ENCODE assay signal across 1 cellular context in the genomic region with DNA sequence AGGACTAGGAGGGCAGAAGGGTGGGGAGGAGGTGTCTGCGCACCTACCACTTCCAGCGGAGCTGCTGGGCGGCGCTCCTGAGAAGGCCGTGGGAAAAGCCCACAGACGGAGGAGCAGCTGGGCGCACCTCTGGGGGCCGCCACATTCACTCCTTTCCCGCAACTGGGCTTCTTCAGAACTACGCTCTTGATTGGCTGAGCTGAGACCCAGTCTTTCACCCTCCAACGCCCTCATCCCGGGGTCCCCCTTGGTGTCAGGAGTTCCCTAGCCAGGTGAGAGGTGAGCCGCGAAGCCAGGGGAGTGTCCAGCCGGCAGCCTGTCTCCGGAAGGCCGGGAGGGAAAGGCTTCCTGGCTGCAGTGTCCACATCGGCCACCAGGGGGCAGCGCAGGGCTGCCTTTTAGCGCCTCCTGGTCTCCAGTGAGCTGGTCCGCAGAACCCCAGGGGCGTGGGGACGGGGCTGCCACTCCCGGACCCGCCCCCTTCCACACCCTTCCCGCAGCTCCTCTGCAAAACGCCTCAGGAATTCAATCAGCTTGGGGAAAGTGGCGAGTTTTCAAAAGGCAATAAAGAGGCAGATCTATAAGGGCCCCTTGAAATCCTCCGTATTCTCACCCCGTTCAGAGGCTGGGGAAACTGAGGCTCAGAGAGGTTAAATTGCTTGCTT.
TF ChIP-seq lines count a peak whose summit lies in the region.

No MANE protein-coding gene starts in this region.

TF ChIP-seq in HepG2, 621 proteins besides CTCF, POLR2A, EP300 and RAD21 (continued from another document and continues in another):
- no peak for TF ChIP-seq ZKSCAN8 (CRISPR knock-in tag; IDR thresholded peaks at IDR 0.05; ENCODE audit: borderline replicate concordance)
- TF ChIP-seq, protein P1, sequence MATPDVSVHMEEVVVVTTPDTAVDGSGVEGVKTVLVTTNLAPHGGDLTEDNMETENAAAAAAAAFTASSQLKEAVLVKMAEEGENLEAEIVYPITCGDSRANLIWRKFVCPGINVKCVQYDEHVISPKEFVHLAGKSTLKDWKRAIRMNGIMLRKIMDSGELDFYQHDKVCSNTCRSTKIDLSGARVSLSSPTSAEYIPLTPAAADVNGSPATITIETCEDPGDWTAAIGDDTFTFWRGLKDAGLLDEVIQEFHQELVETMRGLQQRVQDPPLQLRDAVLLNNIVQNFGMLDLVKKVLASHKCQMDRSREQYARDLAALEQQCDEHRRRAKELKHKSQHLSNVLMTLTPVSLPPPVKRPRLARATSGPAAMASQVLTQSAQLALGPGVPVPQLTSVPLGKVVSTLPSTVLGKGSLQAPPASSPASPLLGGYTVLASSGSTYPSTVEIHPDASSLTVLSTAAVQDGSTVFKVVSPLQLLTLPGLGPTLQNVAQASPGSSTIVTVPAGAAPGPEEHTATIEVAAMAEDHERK (CRISPR knock-in tag; IDR thresholded peaks at IDR 0.05; ENCODE audit: low read depth): no peak
- no peak for TF ChIP-seq CBX5 (CRISPR knock-in tag; IDR thresholded peaks at IDR 0.05; ENCODE audit: borderline replicate concordance)
- TF ChIP-seq ZMAT3 (CRISPR knock-in tag; conservative IDR thresholded peaks at IDR 0.05): peak; percentile 20; the same call in 1 of the 2 replicates
- TF ChIP-seq BHLHE40 (IDR thresholded peaks at IDR 0.05; ENCODE audit: low read length): no peak
- TF ChIP-seq ZNF546 (CRISPR knock-in tag; conservative IDR thresholded peaks at IDR 0.05): 0 out of 2 replicates have a peak, but pooled peaks have one; percentile 64
- no peak for TF ChIP-seq HDAC2 (CRISPR knock-in tag; IDR thresholded peaks at IDR 0.05)
- no peak for TF ChIP-seq RCOR2 (CRISPR knock-in tag; IDR thresholded peaks at IDR 0.05)
- TF ChIP-seq, protein P2, sequence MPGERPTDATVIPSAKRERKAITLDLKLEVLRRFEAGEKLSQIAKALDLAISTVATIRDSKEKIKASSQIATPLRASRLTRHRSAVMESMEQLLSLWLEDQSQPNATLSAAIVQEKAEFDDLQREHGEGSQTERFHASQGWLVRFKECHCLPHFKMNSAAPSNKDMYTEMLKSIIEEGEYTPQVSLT (CRISPR knock-in tag; IDR thresholded peaks at IDR 0.05; ENCODE audit: borderline replicate concordance, low read depth): no peak
- TF ChIP-seq, protein P3, sequence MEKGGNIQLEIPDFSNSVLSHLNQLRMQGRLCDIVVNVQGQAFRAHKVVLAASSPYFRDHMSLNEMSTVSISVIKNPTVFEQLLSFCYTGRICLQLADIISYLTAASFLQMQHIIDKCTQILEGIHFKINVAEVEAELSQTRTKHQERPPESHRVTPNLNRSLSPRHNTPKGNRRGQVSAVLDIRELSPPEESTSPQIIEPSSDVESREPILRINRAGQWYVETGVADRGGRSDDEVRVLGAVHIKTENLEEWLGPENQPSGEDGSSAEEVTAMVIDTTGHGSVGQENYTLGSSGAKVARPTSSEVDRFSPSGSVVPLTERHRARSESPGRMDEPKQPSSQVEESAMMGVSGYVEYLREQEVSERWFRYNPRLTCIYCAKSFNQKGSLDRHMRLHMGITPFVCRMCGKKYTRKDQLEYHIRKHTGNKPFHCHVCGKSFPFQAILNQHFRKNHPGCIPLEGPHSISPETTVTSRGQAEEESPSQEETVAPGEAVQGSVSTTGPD (CRISPR knock-in tag; IDR thresholded peaks at IDR 0.05): no peak
- peak; percentile 35; the same call in 1 of the 2 replicates for TF ChIP-seq ZNF263 (CRISPR knock-in tag; IDR thresholded peaks at IDR 0.05)
- TF ChIP-seq, protein P4, sequence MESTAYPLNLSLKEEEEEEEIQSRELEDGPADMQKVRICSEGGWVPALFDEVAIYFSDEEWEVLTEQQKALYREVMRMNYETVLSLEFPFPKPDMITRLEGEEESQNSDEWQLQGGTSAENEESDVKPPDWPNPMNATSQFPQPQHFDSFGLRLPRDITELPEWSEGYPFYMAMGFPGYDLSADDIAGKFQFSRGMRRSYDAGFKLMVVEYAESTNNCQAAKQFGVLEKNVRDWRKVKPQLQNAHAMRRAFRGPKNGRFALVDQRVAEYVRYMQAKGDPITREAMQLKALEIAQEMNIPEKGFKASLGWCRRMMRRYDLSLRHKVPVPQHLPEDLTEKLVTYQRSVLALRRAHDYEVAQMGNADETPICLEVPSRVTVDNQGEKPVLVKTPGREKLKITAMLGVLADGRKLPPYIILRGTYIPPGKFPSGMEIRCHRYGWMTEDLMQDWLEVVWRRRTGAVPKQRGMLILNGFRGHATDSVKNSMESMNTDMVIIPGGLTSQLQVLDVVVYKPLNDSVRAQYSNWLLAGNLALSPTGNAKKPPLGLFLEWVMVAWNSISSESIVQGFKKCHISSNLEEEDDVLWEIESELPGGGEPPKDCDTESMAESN (CRISPR knock-in tag; conservative IDR thresholded peaks at IDR 0.05): 0 out of 2 replicates have a peak, but pooled peaks have one; percentile 48
- 0 out of 2 replicates have a peak, but pooled peaks have one; percentile 19 for TF ChIP-seq ZFP37 (CRISPR knock-in tag; IDR thresholded peaks at IDR 0.05; ENCODE audit: borderline replicate concordance)
- TF ChIP-seq, protein P5, sequence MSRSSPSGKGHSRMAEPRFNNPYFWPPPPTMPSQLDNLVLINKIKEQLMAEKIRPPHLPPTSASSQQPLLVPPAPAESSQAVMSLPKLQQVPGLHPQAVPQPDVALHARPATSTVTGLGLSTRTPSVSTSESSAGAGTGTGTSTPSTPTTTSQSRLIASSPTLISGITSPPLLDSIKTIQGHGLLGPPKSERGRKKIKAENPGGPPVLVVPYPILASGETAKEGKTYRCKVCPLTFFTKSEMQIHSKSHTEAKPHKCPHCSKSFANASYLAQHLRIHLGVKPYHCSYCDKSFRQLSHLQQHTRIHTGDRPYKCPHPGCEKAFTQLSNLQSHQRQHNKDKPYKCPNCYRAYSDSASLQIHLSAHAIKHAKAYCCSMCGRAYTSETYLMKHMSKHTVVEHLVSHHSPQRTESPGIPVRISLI (CRISPR knock-in tag; IDR thresholded peaks at IDR 0.05; ENCODE audit: borderline replicate concordance): no peak
- no peak for TF ChIP-seq PRMT3 (CRISPR knock-in tag; IDR thresholded peaks at IDR 0.05; ENCODE audit: borderline replicate concordance, low read depth)
- 0 out of 2 replicates have a peak, but pooled peaks have one; percentile 44 for TF ChIP-seq THAP11 (CRISPR knock-in tag; IDR thresholded peaks at IDR 0.05)
- TF ChIP-seq GATAD2A (CRISPR knock-in tag; IDR thresholded peaks at IDR 0.05): 0 out of 2 replicates have a peak, but pooled peaks have one; percentile 20
- TF ChIP-seq RFXAP (CRISPR knock-in tag; IDR thresholded peaks at IDR 0.05; ENCODE audit: borderline replicate concordance): no peak
- no peak for TF ChIP-seq ZNF337 (CRISPR knock-in tag; IDR thresholded peaks at IDR 0.05; ENCODE audit: borderline replicate concordance, low read depth)
- TF ChIP-seq KDM4B (CRISPR knock-in tag; IDR thresholded peaks at IDR 0.05): no peak
- TF ChIP-seq SP5 (CRISPR knock-in tag; IDR thresholded peaks at IDR 0.05; ENCODE audit: borderline replicate concordance, low read depth): no peak
- TF ChIP-seq MZF1 (CRISPR knock-in tag; IDR thresholded peaks at IDR 0.05; ENCODE audit: borderline replicate concordance): 0 out of 2 replicates have a peak, but pooled peaks have one; percentile 33
- TF ChIP-seq ZNF749 (CRISPR knock-in tag; IDR thresholded peaks at IDR 0.05; ENCODE audit: borderline replicate concordance): no peak
- TF ChIP-seq MTA1 (CRISPR knock-in tag; IDR thresholded peaks at IDR 0.05; ENCODE audit: borderline replicate concordance): no peak
- TF ChIP-seq ZNF766 (CRISPR knock-in tag; IDR thresholded peaks at IDR 0.05; ENCODE audit: borderline replicate concordance): peak; percentile 57; the same call in 1 of the 2 replicates
- no peak for TF ChIP-seq HNRNPH1 (optimal IDR thresholded peaks at IDR 0.05; ENCODE audit: low read depth, low read length)
- peak; percentile 61; the same call in 1 of the 2 replicates for TF ChIP-seq ZNF607 (CRISPR knock-in tag; IDR thresholded peaks at IDR 0.05; ENCODE audit: borderline replicate concordance)
- TF ChIP-seq, protein P6, sequence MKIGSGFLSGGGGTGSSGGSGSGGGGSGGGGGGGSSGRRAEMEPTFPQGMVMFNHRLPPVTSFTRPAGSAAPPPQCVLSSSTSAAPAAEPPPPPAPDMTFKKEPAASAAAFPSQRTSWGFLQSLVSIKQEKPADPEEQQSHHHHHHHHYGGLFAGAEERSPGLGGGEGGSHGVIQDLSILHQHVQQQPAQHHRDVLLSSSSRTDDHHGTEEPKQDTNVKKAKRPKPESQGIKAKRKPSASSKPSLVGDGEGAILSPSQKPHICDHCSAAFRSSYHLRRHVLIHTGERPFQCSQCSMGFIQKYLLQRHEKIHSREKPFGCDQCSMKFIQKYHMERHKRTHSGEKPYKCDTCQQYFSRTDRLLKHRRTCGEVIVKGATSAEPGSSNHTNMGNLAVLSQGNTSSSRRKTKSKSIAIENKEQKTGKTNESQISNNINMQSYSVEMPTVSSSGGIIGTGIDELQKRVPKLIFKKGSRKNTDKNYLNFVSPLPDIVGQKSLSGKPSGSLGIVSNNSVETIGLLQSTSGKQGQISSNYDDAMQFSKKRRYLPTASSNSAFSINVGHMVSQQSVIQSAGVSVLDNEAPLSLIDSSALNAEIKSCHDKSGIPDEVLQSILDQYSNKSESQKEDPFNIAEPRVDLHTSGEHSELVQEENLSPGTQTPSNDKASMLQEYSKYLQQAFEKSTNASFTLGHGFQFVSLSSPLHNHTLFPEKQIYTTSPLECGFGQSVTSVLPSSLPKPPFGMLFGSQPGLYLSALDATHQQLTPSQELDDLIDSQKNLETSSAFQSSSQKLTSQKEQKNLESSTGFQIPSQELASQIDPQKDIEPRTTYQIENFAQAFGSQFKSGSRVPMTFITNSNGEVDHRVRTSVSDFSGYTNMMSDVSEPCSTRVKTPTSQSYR (CRISPR knock-in tag; IDR thresholded peaks at IDR 0.05; ENCODE audit: borderline replicate concordance): no peak
- no peak for TF ChIP-seq ZNF737 (CRISPR knock-in tag; IDR thresholded peaks at IDR 0.05; ENCODE audit: borderline replicate concordance)
- TF ChIP-seq ZNF563 (CRISPR knock-in tag; IDR thresholded peaks at IDR 0.05): 0 out of 2 replicates have a peak, but pooled peaks have one; percentile 30
- TF ChIP-seq ZNF543 (CRISPR knock-in tag; IDR thresholded peaks at IDR 0.05): no peak
- 0 out of 2 replicates have a peak, but pooled peaks have one; percentile 32 for TF ChIP-seq TBX2 (CRISPR knock-in tag; IDR thresholded peaks at IDR 0.05; ENCODE audit: borderline replicate concordance)
- 0 out of 2 replicates have a peak, but pooled peaks have one; percentile 33 for TF ChIP-seq ZSCAN31 (CRISPR knock-in tag; IDR thresholded peaks at IDR 0.05; ENCODE audit: low read depth)
- peak; percentile 40 for TF ChIP-seq RBM39 (IDR thresholded peaks at IDR 0.05; ENCODE audit: low read depth, low read length, poor library complexity, severe bottlenecking)
- peak; percentile 19; the same call in 1 of the 2 replicates for TF ChIP-seq RXRB (CRISPR knock-in tag; IDR thresholded peaks at IDR 0.05; ENCODE audit: borderline replicate concordance)
- TF ChIP-seq HNRNPUL1 (IDR thresholded peaks at IDR 0.05; ENCODE audit: low read depth, low read length): no peak
- TF ChIP-seq IRF2 (CRISPR knock-in tag; IDR thresholded peaks at IDR 0.05): peak; percentile 55; the same call in 1 of the 2 replicates
- TF ChIP-seq ZMYM3 (CRISPR knock-in tag; IDR thresholded peaks at IDR 0.05): no peak
- TF ChIP-seq, protein P7, sequence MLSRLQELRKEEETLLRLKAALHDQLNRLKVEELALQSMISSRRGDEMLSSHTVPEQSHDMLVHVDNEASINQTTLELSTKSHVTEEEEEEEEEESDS (CRISPR knock-in tag; IDR thresholded peaks at IDR 0.05; ENCODE audit: borderline replicate concordance): no peak
- no peak for TF ChIP-seq HOXD1 (CRISPR knock-in tag; IDR thresholded peaks at IDR 0.05)
- TF ChIP-seq ZNF768 (CRISPR knock-in tag; IDR thresholded peaks at IDR 0.05): 0 out of 2 replicates have a peak, but pooled peaks have one; percentile 28
- TF ChIP-seq KLF9 (CRISPR knock-in tag; IDR thresholded peaks at IDR 0.05; ENCODE audit: low read depth): no peak
- no peak for TF ChIP-seq ARHGAP35 (CRISPR knock-in tag; IDR thresholded peaks at IDR 0.05; ENCODE audit: borderline replicate concordance)
- TF ChIP-seq POLR2AphosphoS2 (IDR thresholded peaks at IDR 0.05; ENCODE audit: low read depth, low read length): peak; percentile 33; the same call in 1 of the 2 replicates
- TF ChIP-seq, protein P8, sequence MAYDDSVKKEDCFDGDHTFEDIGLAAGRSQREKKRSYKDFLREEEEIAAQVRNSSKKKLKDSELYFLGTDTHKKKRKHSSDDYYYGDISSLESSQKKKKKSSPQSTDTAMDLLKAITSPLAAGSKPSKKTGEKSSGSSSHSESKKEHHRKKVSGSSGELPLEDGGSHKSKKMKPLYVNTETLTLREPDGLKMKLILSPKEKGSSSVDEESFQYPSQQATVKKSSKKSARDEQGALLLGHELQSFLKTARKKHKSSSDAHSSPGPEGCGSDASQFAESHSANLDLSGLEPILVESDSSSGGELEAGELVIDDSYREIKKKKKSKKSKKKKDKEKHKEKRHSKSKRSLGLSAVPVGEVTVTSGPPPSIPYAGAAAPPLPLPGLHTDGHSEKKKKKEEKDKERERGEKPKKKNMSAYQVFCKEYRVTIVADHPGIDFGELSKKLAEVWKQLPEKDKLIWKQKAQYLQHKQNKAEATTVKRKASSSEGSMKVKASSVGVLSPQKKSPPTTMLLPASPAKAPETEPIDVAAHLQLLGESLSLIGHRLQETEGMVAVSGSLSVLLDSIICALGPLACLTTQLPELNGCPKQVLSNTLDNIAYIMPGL (CRISPR knock-in tag; IDR thresholded peaks at IDR 0.05; ENCODE audit: borderline replicate concordance in 1 of 2, low read depth in 1 of 2): peak in 1 of 2 experiments; percentile 26; a peak in 1 of 4 replicates
- 0 out of 2 replicates have a peak, but pooled peaks have one; percentile 32 for TF ChIP-seq MEIS2 (CRISPR knock-in tag; IDR thresholded peaks at IDR 0.05)
- no peak for TF ChIP-seq ZFP62 (CRISPR knock-in tag; IDR thresholded peaks at IDR 0.05)
- peak; percentile 19 for TF ChIP-seq RARA (CRISPR knock-in tag; IDR thresholded peaks at IDR 0.05)
- TF ChIP-seq NR3C1 (CRISPR knock-in tag; IDR thresholded peaks at IDR 0.05): no peak
- TF ChIP-seq, protein P9, sequence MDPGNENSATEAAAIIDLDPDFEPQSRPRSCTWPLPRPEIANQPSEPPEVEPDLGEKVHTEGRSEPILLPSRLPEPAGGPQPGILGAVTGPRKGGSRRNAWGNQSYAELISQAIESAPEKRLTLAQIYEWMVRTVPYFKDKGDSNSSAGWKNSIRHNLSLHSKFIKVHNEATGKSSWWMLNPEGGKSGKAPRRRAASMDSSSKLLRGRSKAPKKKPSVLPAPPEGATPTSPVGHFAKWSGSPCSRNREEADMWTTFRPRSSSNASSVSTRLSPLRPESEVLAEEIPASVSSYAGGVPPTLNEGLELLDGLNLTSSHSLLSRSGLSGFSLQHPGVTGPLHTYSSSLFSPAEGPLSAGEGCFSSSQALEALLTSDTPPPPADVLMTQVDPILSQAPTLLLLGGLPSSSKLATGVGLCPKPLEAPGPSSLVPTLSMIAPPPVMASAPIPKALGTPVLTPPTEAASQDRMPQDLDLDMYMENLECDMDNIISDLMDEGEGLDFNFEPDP (CRISPR knock-in tag; conservative IDR thresholded peaks at IDR 0.05): 0 out of 2 replicates have a peak, but pooled peaks have one; percentile 67
- TF ChIP-seq, protein P10, sequence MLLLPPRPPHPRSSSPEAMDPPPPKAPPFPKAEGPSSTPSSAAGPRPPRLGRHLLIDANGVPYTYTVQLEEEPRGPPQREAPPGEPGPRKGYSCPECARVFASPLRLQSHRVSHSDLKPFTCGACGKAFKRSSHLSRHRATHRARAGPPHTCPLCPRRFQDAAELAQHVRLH (CRISPR knock-in tag; IDR thresholded peaks at IDR 0.05; ENCODE audit: borderline replicate concordance, low read depth): peak; percentile 66; the same call in 1 of the 2 replicates
- no peak for TF ChIP-seq IRX3 (CRISPR knock-in tag; IDR thresholded peaks at IDR 0.05; ENCODE audit: borderline replicate concordance, low read depth)
